In the genomic region with DNA sequence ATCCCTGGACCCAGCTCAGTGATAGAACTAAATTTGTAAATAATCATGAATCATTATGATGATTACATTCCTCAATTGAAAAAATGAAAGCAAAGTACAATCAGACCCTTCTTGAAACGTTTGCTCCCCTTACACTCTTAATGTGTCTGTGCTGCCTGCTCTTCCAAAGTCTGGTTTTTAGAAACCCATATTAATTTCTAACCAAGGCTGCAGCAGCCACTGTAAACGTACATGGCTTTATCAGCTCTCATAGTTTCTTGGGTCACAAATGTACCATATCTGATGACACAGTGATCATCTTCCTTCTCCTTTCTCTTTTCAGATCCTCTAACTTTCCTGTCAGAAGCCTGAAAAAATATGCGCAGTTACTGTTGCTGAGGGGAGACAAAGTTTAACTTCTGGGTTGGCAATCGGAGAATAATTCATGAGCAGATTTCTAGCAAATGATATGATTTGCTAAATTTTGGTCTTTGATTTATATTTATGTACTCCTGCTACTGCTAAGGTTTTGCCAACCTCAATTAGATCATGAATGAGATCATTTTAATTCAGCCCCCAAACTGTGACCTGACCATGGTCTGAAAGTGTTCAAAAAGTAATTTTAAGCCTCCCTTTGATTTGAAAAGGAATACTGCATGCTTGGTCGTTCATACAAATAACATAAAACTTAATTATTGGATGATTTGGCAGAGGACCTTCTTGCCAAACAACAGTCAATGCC, we compare ENCODE assay signal across 10 cellular contexts. TPM values are rescaled to one million over a fixed set of nuclear protein-coding genes. Genes with fewer than 3 reads are reported as not detected.
DNase-seq lines count a peak whose midpoint lies in the region; ATAC-seq and TF ChIP-seq lines count a peak whose summit lies in the region.
"Had no signal": no experiment of that assay in that cellular context is flagged by ENCODE, and none has a peak within 500 bp of the region (broad histone marks: within the 10 kb centered on the region; RNA-seq: fewer than 3 reads in every experiment).

No MANE protein-coding gene starts in this region.

- H3K27ac Mint-ChIP-seq in activated T-cell treated with anti-CD3 and anti-CD28 coated beads, Interleukin-2, amount 50 U/mL, for 72 hours, result peak overlapping the region; percentile 6
- H3K27ac Mint-ChIP-seq in mesothelial cell of epicardium, result peak overlapping the region; percentile 96

- H3K36me3 Mint-ChIP-seq in activated T-cell treated with anti-CD3 and anti-CD28 coated beads, Interleukin-2, amount 50 U/mL, for 72 hours (ENCODE audit: insufficient read depth in 2 of 2), result peaks cover 4 to 5% of the 10 kb centered on the region in 2 donors
- no peaks in the 10 kb centered on the region for H3K36me3 Mint-ChIP-seq in mesothelial cell of epicardium

- intact Hi-C loops in tibial artery (cut with DNase I; ENCODE audit: low total_unique reads), result no loop called here

- no peaks in the 10 kb centered on the region for H3K9me3 ChIP-seq in tibial artery

- peak overlapping the region in 1 of 2 donors; percentile 52 for H3K4me3 Mint-ChIP-seq in activated T-cell treated with anti-CD3 and anti-CD28 coated beads, Interleukin-2, amount 50 U/mL, for 72 hours
- peak overlapping the region; percentile 4 for H3K4me3 Mint-ChIP-seq in mesothelial cell of epicardium

- H3K4me3 ChIP-seq in cardiac fibroblast (replicated peaks in 1 of 2; ENCODE audit: low read depth in 2 of 2, low read length in 2 of 2), result peak overlapping the region in 1 of 2 donors; percentile 0
- H3K4me3 ChIP-seq in tibial artery, result peak overlapping the region; percentile 71 to 73

- H3K4me1 ChIP-seq in tibial artery, result peaks cover 0 to 90% (median 30%) of the 10 kb centered on the region in 4 donors

- peaks cover 53% of the 10 kb centered on the region for H3K27me3 Mint-ChIP-seq in activated T-cell treated with anti-CD3 and anti-CD28 coated beads, Interleukin-2, amount 50 U/mL, for 72 hours (ENCODE audit: low read depth)
- H3K27me3 Mint-ChIP-seq in mesothelial cell of epicardium (ENCODE audit: low read depth), result no peaks in the 10 kb centered on the region

- no peaks in the 10 kb centered on the region for H3K9me3 Mint-ChIP-seq in activated T-cell treated with anti-CD3 and anti-CD28 coated beads, Interleukin-2, amount 50 U/mL, for 72 hours
- H3K9me3 Mint-ChIP-seq in mesothelial cell of epicardium, result no peaks in the 10 kb centered on the region

- no peaks in the 10 kb centered on the region for H3K36me3 ChIP-seq in tibial artery

- TF ChIP-seq CTCF in cardiac fibroblast (IDR thresholded peaks at IDR 0.05; ENCODE audit: low read depth, low read length) (no peak), mesothelial cell of epicardium (IDR thresholded peaks at IDR 0.05; ENCODE audit: unreplicated experiment) (no peak), tibial artery (IDR thresholded peaks at IDR 0.05) (no peak)

- H3K27me3 ChIP-seq in tibial artery, result no peaks in the 10 kb centered on the region

- H3K4me1 Mint-ChIP-seq in activated T-cell treated with anti-CD3 and anti-CD28 coated beads, Interleukin-2, amount 50 U/mL, for 72 hours (ENCODE audit: low read depth), result peaks cover 33% of the 10 kb centered on the region
- H3K4me1 Mint-ChIP-seq in mesothelial cell of epicardium, result peaks cover 97% of the 10 kb centered on the region

- no peak for ATAC-seq in activated T-cell treated with anti-CD3 and anti-CD28 coated beads, Interleukin-2, amount 50 U/mL, for 72 hours (replicated peaks in 1 of 2)
- no peak for ATAC-seq in GM19397 (IDR thresholded peaks at IDR 0.05; ENCODE audit: unreplicated experiment)

- no peak for DNase-seq in activated T-cell treated with anti-CD3 and anti-CD28 coated beads, Interleukin-2, amount 50 U/mL, for 72 hours
- no peak for DNase-seq in activated T-cell treated with anti-CD3 and anti-CD28 coated beads for 4 hours
- DNase-seq in cardiac fibroblast (ENCODE audit: low read depth in 2 of 2), result peak; percentile 16 to 53
- DNase-seq in mesothelial cell of epicardium (ENCODE audit: low spot score in 2 of 2, unreplicated experiment in 2 of 2), result no peak
- no peak for DNase-seq in tibial artery
- DNase-seq in NK-92 treated with Interleukin-12 subunit alpha and Interleukin-12 subunit beta, amount 100 ng/mL, for 24 hours (lab: John Stamatoyannopoulos, UW), result no peak
- DNase-seq in T-helper 9 cell, result no peak
- DNase-seq: activated CD4-positive, alpha-beta T cell treated with anti-CD3 and anti-CD28 coated beads for 1 hour; NCI-H226 had no signal

- peak overlapping the region; percentile 97 to 99 for H3K27ac ChIP-seq in tibial artery

RNA-seq across cellular contexts. Expression of a gene that starts 12.3 kb away (rescaled TPM):
- total RNA-seq in activated T-cell treated with anti-CD3 and anti-CD28 coated beads, Interleukin-2, amount 50 U/mL, for 72 hours, result 10 to 100 TPM; 22.5 to 58.2 TPM
- 105 to 111 TPM (median 110 TPM) in 3 replicates for total RNA-seq in mesothelial cell of epicardium

Comparison
In these comparisons a context has a peak if more than half of its experiments do, and no peak if none do; other contexts are left out.
1. DNase-seq: peak in cardiac fibroblast (2 of 2); none in activated T-cell treated with anti-CD3 and anti-CD28 coated beads, Interleukin-2, amount 50 U/mL, for 72 hours (0 of 2), activated T-cell treated with anti-CD3 and anti-CD28 coated beads for 4 hours (single experiment), mesothelial cell of epicardium (0 of 2), tibial artery (0 of 2), NK-92 treated with Interleukin-12 subunit alpha and Interleukin-12 subunit beta, amount 100 ng/mL, for 24 hours (single experiment) and T-helper 9 cell (single experiment).